27 cellular contexts compared by ENCODE assay signal in genomic region chr18:58209326-58209725, GRCh38.
DNase-seq lines count a peak whose midpoint lies in the region; ATAC-seq, FAIRE-seq and TF ChIP-seq lines count a peak whose summit lies in the region.
"Had no signal": no experiment of that assay in that cellular context is flagged by ENCODE, and none has a peak within 500 bp of the region (broad histone marks: within the 10 kb centered on the region; RNA-seq: fewer than 3 reads in every experiment).

No MANE protein-coding gene starts in this region.

- H3K36me3 Mint-ChIP-seq in activated B cell treated with CpG ODN at 0.5 μM for 24 hours (ENCODE audit: low read depth) (no peaks in the 10 kb centered on the region), mesothelial cell of epicardium (no peaks in the 10 kb centered on the region)

- no peak overlapping the region for H2BK5ac ChIP-seq in IMR-90 (ENCODE audit: low read depth, low read length, poor library complexity, severe bottlenecking)

- H3K9me3 ChIP-seq in A549, result no peaks in the 10 kb centered on the region
- H3K9me3 ChIP-seq in IMR-90 (ENCODE audit: control insufficient read depth, insufficient read depth, low read length), result no peaks in the 10 kb centered on the region
- no peaks in the 10 kb centered on the region for H3K9me3 ChIP-seq in BE2C
- H3K9me3 ChIP-seq: adrenal gland, esophagus squamous epithelium, HAP-1, spleen, thyroid gland had no signal

- peaks cover 6 to 22% of the 10 kb centered on the region in 2 experiments; a peak in 3 of 4 replicates for H3K79me1 ChIP-seq in IMR-90 (ENCODE audit: low read depth in 1 of 2, low read length in 2 of 2)

- H4K5ac ChIP-seq in IMR-90 (ENCODE audit: low read depth, low read length), result no peak overlapping the region

- no peak for TF ChIP-seq EP300 in A549 (IDR thresholded peaks at IDR 0.05)

- dilution Hi-C loops in IMR-90 (cut with HindIII; ENCODE audit: low sequenced_read_pairs, unreplicated experiment), result no loop called here

- H4K20me1 ChIP-seq in IMR-90 (ENCODE audit: insufficient read depth, low read length), result no peaks in the 10 kb centered on the region

- no peak overlapping the region for H3K18ac ChIP-seq in IMR-90 (ENCODE audit: low read depth, low read length)

- H3K4me3 ChIP-seq in A549 (no peak overlapping the region), IMR-90 (ENCODE audit: insufficient read depth, low read depth, low read length) (no peak overlapping the region), BE2C (ENCODE audit: low read depth, low read length) (no peak overlapping the region)
- H3K4me3 ChIP-seq: adrenal gland, esophagus squamous epithelium, HAP-1, spleen, thyroid gland had no signal

- TF ChIP-seq POLR2A in A549 (IDR thresholded peaks at IDR 0.05; ENCODE audit: low read length) (no peak), IMR-90 (IDR thresholded peaks at IDR 0.05; ENCODE audit: low read depth, low read length) (no peak)

- DNase-seq in A549 (ENCODE audit: low read depth in 1 of 2, low spot score in 1 of 2) (no peak), IMR-90 (peak; percentile 41), activated B cell treated with CpG ODN at 0.5 μM for 24 hours (no peak), mesothelial cell of epicardium (ENCODE audit: low spot score in 2 of 2, unreplicated experiment in 2 of 2) (no peak), BE2C (no peak), NCI-H2029 treated with DMSO at 0.1 percent for 48 hours (lab: John Stamatoyannopoulos, UW) (no peak), SHP77 (lab: John Stamatoyannopoulos, UW) (no peak)
- DNase-seq: activated CD4-positive, alpha-beta T cell treated with anti-CD3 and anti-CD28 coated beads, Interleukin-2, amount 50 U/mL, for 4 hours; activated CD8-positive, alpha-beta memory T cell treated with anti-CD3 and anti-CD28 coated beads, Interleukin-2, amount 50 U/mL, for 48 hours; activated effector memory CD4-positive, alpha-beta T cell treated with anti-CD3 and anti-CD28 coated beads, Interleukin-2, amount 50 U/mL, for 16 hours; cortex of kidney; endodermal cell; esophagus squamous epithelium; left colon; NCI-H187 treated with DMSO at 0.1 percent for 48 hours; NCI-H345; NCI-H82; spleen; stimulated activated CD4-positive, alpha-beta T cell treated with anti-CD3 and anti-CD28 coated beads, Interleukin-4, amount 100 ng/mL, for 1 hour; thyroid gland had no signal

- no peak overlapping the region for H3K4ac ChIP-seq in IMR-90 (ENCODE audit: low read depth, low read length)

- H3K4me1 Mint-ChIP-seq in activated B cell treated with CpG ODN at 0.5 μM for 24 hours (peaks cover 46% of the 10 kb centered on the region), mesothelial cell of epicardium (peaks cover 43% of the 10 kb centered on the region)

- no peak overlapping the region for H3K14ac ChIP-seq in IMR-90 (replicated peaks; ENCODE audit: low read depth, low read length)

- H3K27ac ChIP-seq in A549 (peak overlapping the region in 1 of 2 experiments; percentile 49; a peak in 1 of 6 replicates), IMR-90 (ENCODE audit: insufficient read depth, low read length) (no peak overlapping the region)
- H3K27ac ChIP-seq: KMS-11, spleen had no signal

- no peak overlapping the region for H3K23ac ChIP-seq in IMR-90 (ENCODE audit: low read depth, low read length)

- peaks cover 25% of the 10 kb centered on the region for H3K9me1 ChIP-seq in IMR-90 (ENCODE audit: insufficient read depth, low read length)

- no peaks in the 10 kb centered on the region for H3K36me3 ChIP-seq in IMR-90 (ENCODE audit: control insufficient read depth, insufficient read depth, low read length)
- no peaks in the 10 kb centered on the region for H3K36me3 ChIP-seq in BE2C
- H3K36me3 ChIP-seq: adrenal gland, esophagus squamous epithelium, HAP-1, spleen, thyroid gland had no signal

- H3K4me3 Mint-ChIP-seq in activated B cell treated with CpG ODN at 0.5 μM for 24 hours, result no peak overlapping the region
- H3K4me3 Mint-ChIP-seq in mesothelial cell of epicardium, result no peak overlapping the region
- H3K4me3 Mint-ChIP-seq: endodermal cell; memory B cell; stimulated activated naive CD8-positive, alpha-beta T cell treated with anti-CD3 and anti-CD28 coated beads, Interleukin-15, Interleukin-2, amounts not matched to agents 100 ng/mL and 50 ng/mL, for 24 hours had no signal

- H2AFZ ChIP-seq in IMR-90 (replicated peaks; ENCODE audit: low read length, poor library complexity), result no peak overlapping the region

- 17% methylated on average over 2 of the region's 3 CpGs for WGBS in A549 (ENCODE audit: missing lambda C conversion rate)
- WGBS in IMR-90 (ENCODE audit: extremely low coverage in 2 of 2, insufficient read length in 1 of 2), 2 experiments, result no CpG with 5 or more reads among the region's 3 CpGs

- no peak overlapping the region for H2AK5ac ChIP-seq in IMR-90 (ENCODE audit: low read depth, low read length)

- no peak overlapping the region for H3K9ac ChIP-seq in IMR-90 (ENCODE audit: low read depth, low read length)
- H3K9ac ChIP-seq: KMS-11 had no signal

- H3K4me1 ChIP-seq in A549 (peaks cover 35% of the 10 kb centered on the region), IMR-90 (ENCODE audit: control insufficient read depth, insufficient read depth, low read length) (peaks cover 22% of the 10 kb centered on the region), BE2C (no peaks in the 10 kb centered on the region)
- H3K4me1 ChIP-seq: HAP-1 had no signal

- H3K27ac Mint-ChIP-seq in activated B cell treated with CpG ODN at 0.5 μM for 24 hours (peak overlapping the region; percentile 31), mesothelial cell of epicardium (peak overlapping the region; percentile 54)
- H3K27ac Mint-ChIP-seq: stimulated activated naive CD8-positive, alpha-beta T cell treated with anti-CD3 and anti-CD28 coated beads, Interleukin-15, Interleukin-2, amounts not matched to agents 100 ng/mL and 50 ng/mL, for 24 hours had no signal

- no TSS peak for BruUV-seq in IMR-90 (replicated peaks; lab: Mats Ljungman, UMichigan)

- no peak overlapping the region for H4K8ac ChIP-seq in IMR-90 (ENCODE audit: low read depth in 2 of 2, low read length in 2 of 2)

- in situ Hi-C loops in IMR-90 (cut with MboI; ENCODE audit: low sequenced_read_pairs), result no loop called here

- intact Hi-C loops in IMR-90 (cut with micrococcal nuclease), result no loop called here
- intact Hi-C loops in activated B cell treated with CpG ODN at 0.5 μM for 24 hours (cut with micrococcal nuclease), result loop anchor here (2.0 kb wide), 1 partner anchor 15 kb away; no protein-coding TSS in a partner anchor

- H2AK9ac ChIP-seq in IMR-90 (replicated peaks; ENCODE audit: low read depth, low read length, poor library complexity), result no peak overlapping the region

- no peak overlapping the region for H3K56ac ChIP-seq in IMR-90 (ENCODE audit: extremely low read depth, insufficient read depth, low read length)

- POLR2A ChIA-PET in A549 (lab: Yijun Ruan, JAX) (no interaction called here), IMR-90 (lab: Charles Lee; ENCODE audit: unreplicated experiment) (no interaction called here), activated B cell treated with CpG ODN at 0.5 μM for 24 hours (lab: Charles Lee) (interaction anchor here (0.6 kb wide), 1 partner anchor 32 kb away, joined by 3 read pairs; no protein-coding TSS in a partner anchor)

- TF ChIP-seq CTCF in A549 (IDR thresholded peaks at IDR 0.05) (no peak), IMR-90 (conservative IDR thresholded peaks at IDR 0.05; ENCODE audit: low read depth, low read length) (no peak), activated B cell treated with CpG ODN at 0.5 μM for 24 hours (IDR thresholded peaks at IDR 0.05) (no peak), mesothelial cell of epicardium (IDR thresholded peaks at IDR 0.05; ENCODE audit: unreplicated experiment) (no peak), BE2C (IDR thresholded peaks at IDR 0.05; ENCODE audit: low read depth, low read length) (no peak)

- peak overlapping the region; percentile 47; the same call in 2 of the 3 replicates for H3K4me2 ChIP-seq in A549
- H3K4me2 ChIP-seq in IMR-90 (ENCODE audit: low read depth, low read length), result no peak overlapping the region
- H3K4me2 ChIP-seq: KMS-11 had no signal

- CTCF ChIA-PET in A549 (lab: Yijun Ruan, JAX) (no interaction called here), IMR-90 (lab: Yijun Ruan, JAX) (no interaction called here), activated B cell treated with CpG ODN at 0.5 μM for 24 hours (lab: Charles Lee) (no interaction called here)

- ATAC-seq in A549 (no peak), IMR-90 (ENCODE audit: low read depth) (no peak), activated B cell treated with CpG ODN at 0.5 μM for 24 hours (ENCODE audit: low read depth) (no peak)
- no peak for ATAC-seq in activated CD4-positive, CD25-positive, alpha-beta regulatory T cell treated with anti-CD3 and anti-CD28 coated beads, Interleukin-2, amount 50 U/mL, for 24 hours
- ATAC-seq: left colon had no signal

- H3K27me3 ChIP-seq in IMR-90 (ENCODE audit: control insufficient read depth, insufficient read depth, low read length) (no peaks in the 10 kb centered on the region), BE2C (no peaks in the 10 kb centered on the region)
- H3K27me3 ChIP-seq: adrenal gland, esophagus squamous epithelium, spleen, thyroid gland had no signal

- no peak overlapping the region for H2BK15ac ChIP-seq in IMR-90 (ENCODE audit: low read depth, low read length)

- H2BK20ac ChIP-seq in IMR-90 (ENCODE audit: low read depth, low read length), result no peak overlapping the region

- TF ChIP-seq RAD21 in A549 (conservative IDR thresholded peaks at IDR 0.05 in 1 of 2, IDR thresholded peaks at IDR 0.05 in 1 of 2), result no peak
- TF ChIP-seq RAD21 in IMR-90 (IDR thresholded peaks at IDR 0.05; ENCODE audit: low read length), result no peak

- peaks cover 2% of the 10 kb centered on the region for H3K9me3 Mint-ChIP-seq in activated B cell treated with CpG ODN at 0.5 μM for 24 hours
- no peaks in the 10 kb centered on the region for H3K9me3 Mint-ChIP-seq in mesothelial cell of epicardium
- H3K9me3 Mint-ChIP-seq: endodermal cell; stimulated activated naive CD8-positive, alpha-beta T cell treated with anti-CD3 and anti-CD28 coated beads, Interleukin-15, Interleukin-2, amounts not matched to agents 100 ng/mL and 50 ng/mL, for 24 hours had no signal

- FAIRE-seq in A549 (lab: Jason Lieb, UNC), result no peak
- FAIRE-seq: GM18507 had no signal

- H4K91ac ChIP-seq in IMR-90 (ENCODE audit: insufficient read depth, low read depth, low read length), result no peak overlapping the region

- H3K27me3 Mint-ChIP-seq in activated B cell treated with CpG ODN at 0.5 μM for 24 hours (no peaks in the 10 kb centered on the region), mesothelial cell of epicardium (ENCODE audit: low read depth) (no peaks in the 10 kb centered on the region)
- H3K27me3 Mint-ChIP-seq: memory B cell had no signal

- no peak overlapping the region for H2BK120ac ChIP-seq in IMR-90 (ENCODE audit: low read depth, low read length)

TF ChIP-seq in A549, 52 proteins besides CTCF, POLR2A, EP300 and RAD21 (continues in another document):
- TF ChIP-seq CHD4 (IDR thresholded peaks at IDR 0.05; ENCODE audit: borderline replicate concordance), result no peak
- TF ChIP-seq SREBF2 (IDR thresholded peaks at IDR 0.05), result no peak

TF ChIP-seq in IMR-90, 13 proteins besides CTCF, POLR2A, EP300 and RAD21:
- TF ChIP-seq CEBPB (IDR thresholded peaks at IDR 0.05; ENCODE audit: low read depth, low read length) (no peak), MXI1 (IDR thresholded peaks at IDR 0.05; ENCODE audit: borderline replicate concordance, low read depth, low read length) (no peak), CHD1 (IDR thresholded peaks at IDR 0.05; ENCODE audit: low read depth, low read length) (no peak)
TF ChIP-seq in IMR-90: peak in this region for 0.
